Comparison of ENCODE assay signal across 28 cellular contexts in genomic region chr11:15108592-15109130, GRCh38. TPM values are rescaled to one million over a fixed set of nuclear protein-coding genes. Genes with fewer than 3 reads are reported as not detected.
A peak's percentile ranks its signal among the peaks of the same experiment; 100 is the strongest.
DNase-seq lines count a peak whose midpoint lies in the region; ATAC-seq and TF ChIP-seq lines count a peak whose summit lies in the region.
"Had no signal": no experiment of that assay in that cellular context is flagged by ENCODE, and none has a peak within 500 bp of the region (broad histone marks: within the 10 kb centered on the region; RNA-seq: fewer than 3 reads in every experiment).

No MANE protein-coding gene starts in this region.

- H3K27ac Mint-ChIP-seq in IgD-negative memory B cell (peak overlapping the region; percentile 10 to 33 (median 20)), naive B cell (peak overlapping the region in 4 of 6 donors; percentile 1 to 70 (median 18)), WTC11 (no peak overlapping the region)
- H3K27ac Mint-ChIP-seq: T-cell had no signal

- 0 out of 2 replicates have a peak, but pooled peaks cover 7% of the 10 kb centered on the region for H3F3A ChIP-seq in SU-DHL-6 (ENCODE audit: insufficient read depth)

- POLR2A ChIA-PET in WTC11 (lab: Charles Lee): no interaction called here

- H3K9me3 Mint-ChIP-seq in IgD-negative memory B cell (peaks cover 0 to 1% (median 0%) of the 10 kb centered on the region in 3 donors), naive B cell (peaks cover under 1 to 13% (median 7%) of the 10 kb centered on the region in 7 donors), WTC11 (peaks cover 2% of the 10 kb centered on the region)

- H3K4me2 ChIP-seq in BLaER1 (peak overlapping the region; percentile 97), SU-DHL-6 (ENCODE audit: low read depth, low read length, poor library complexity, severe bottlenecking) (peak overlapping the region; percentile 1)
- H3K4me2 ChIP-seq: A549, PC-9 had no signal

- H3K4me3 Mint-ChIP-seq in IgD-negative memory B cell (peak overlapping the region in 1 of 4 donors; percentile 68), naive B cell (peak overlapping the region in 4 of 8 donors; percentile 2 to 54 (median 10)), WTC11 (no peak overlapping the region)
- H3K4me3 Mint-ChIP-seq: T-cell had no signal

- H3K4me1 Mint-ChIP-seq in IgD-negative memory B cell: peaks cover 44 to 53% (median 52%) of the 10 kb centered on the region in 3 donors
- peaks cover 56 to 81% (median 70%) of the 10 kb centered on the region in 3 donors for H3K4me1 Mint-ChIP-seq in naive B cell
- H3K4me1 Mint-ChIP-seq in WTC11: peaks cover 6% of the 10 kb centered on the region

- H3K36me3 ChIP-seq in BLaER1 (no peaks in the 10 kb centered on the region), SU-DHL-6 (ENCODE audit: low read length) (no peaks in the 10 kb centered on the region)
- H3K36me3 ChIP-seq: SJSA1 had no signal

- TF ChIP-seq CTCF in SU-DHL-6 (IDR thresholded peaks at IDR 0.05; ENCODE audit: insufficient read depth, low read length, poor library complexity, severe bottlenecking): no peak
- no peak for TF ChIP-seq CTCF in WTC11 (IDR thresholded peaks at IDR 0.05)

- DNase-seq in naive B cell (no peak), MV-4-11 (lab: John Stamatoyannopoulos, UW) (no peak), WTC11 (ENCODE audit: low spot score) (no peak), activated gamma-delta T cell treated with Interleukin-2 at 50 U/mL for 16 hours (no peak)
- DNase-seq: Calu3, DMS79 treated with DMSO at 0.1 percent for 48 hours, GF-D8, GM23248, H7, KBM-7, NCI-H1092, NCI-H1417 treated with DMSO at 0.1 percent for 48 hours, NCI-H1694 treated with DMSO at 0.1 percent for 48 hours, NCI-H2081 treated with DMSO at 0.1 percent for 48 hours, NCI-H2171, NCI-H345, NCI-H510A treated with DMSO at 0.1 percent for 48 hours, NCI-H748 treated with DMSO at 0.1 percent for 48 hours, PC-9, Right ventricle myocardium superior, T-cell had no signal

- H4K20me1 ChIP-seq in BLaER1: no peaks in the 10 kb centered on the region
- H4K20me1 ChIP-seq in SU-DHL-6 (ENCODE audit: low read depth, low read length): no peaks in the 10 kb centered on the region

- H3K4me3 ChIP-seq in BLaER1 (no peak overlapping the region), SU-DHL-6 (ENCODE audit: insufficient read depth, low read length, poor library complexity, severe bottlenecking) (no peak overlapping the region)
- H3K4me3 ChIP-seq: A549, GM23248, PC-9, SJSA1 had no signal

- ATAC-seq in naive B cell (ENCODE audit: low read depth in 2 of 2): no peak
- ATAC-seq in WTC11: no peak
- ATAC-seq: A549, T-cell had no signal

- H3K27ac ChIP-seq in BLaER1 (peak overlapping the region; percentile 38), SU-DHL-6 (ENCODE audit: low read depth, low read length) (no peak overlapping the region)
- H3K27ac ChIP-seq: A549, PC-9, SJSA1 had no signal

- no peaks in the 10 kb centered on the region for H3K9me2 ChIP-seq in SU-DHL-6 (replicated peaks; ENCODE audit: insufficient read depth, low read length)

- H3K9ac ChIP-seq in BLaER1 (no peak overlapping the region), SU-DHL-6 (ENCODE audit: low read length) (no peak overlapping the region)
- H3K9ac ChIP-seq: GM23248 had no signal

- peaks cover 12% of the 10 kb centered on the region; the same call in 1 of the 2 replicates for H3K9me3 ChIP-seq in BLaER1
- H3K9me3 ChIP-seq in SU-DHL-6 (ENCODE audit: insufficient read depth, low read length): no peaks in the 10 kb centered on the region
- H3K9me3 ChIP-seq: A549, SJSA1 had no signal

- CTCF ChIA-PET in WTC11 (lab: Charles Lee): interaction anchor here (1.6 kb wide), 1 partner anchor 201 kb away, joined by 4 read pairs; no protein-coding TSS in a partner anchor

- H3K27me3 ChIP-seq in BLaER1: no peaks in the 10 kb centered on the region
- no peaks in the 10 kb centered on the region for H3K27me3 ChIP-seq in SU-DHL-6 (ENCODE audit: low read length)
- H3K27me3 ChIP-seq: SJSA1 had no signal

- H3K27me3 Mint-ChIP-seq in IgD-negative memory B cell (peaks cover 5% of the 10 kb centered on the region), naive B cell (peaks cover 0 to 3% (median 0%) of the 10 kb centered on the region in 3 donors), WTC11 (ENCODE audit: low read depth) (peaks cover 7% of the 10 kb centered on the region)

- H3K79me2 ChIP-seq in SU-DHL-6 (ENCODE audit: insufficient read depth, low read length): no peaks in the 10 kb centered on the region

- H3K36me3 Mint-ChIP-seq in IgD-negative memory B cell (peaks cover 3% of the 10 kb centered on the region), naive B cell (peaks cover 0 to 3% of the 10 kb centered on the region in 2 donors), WTC11 (peaks cover under 1% of the 10 kb centered on the region; the same call in 1 of the 2 replicates)
- H3K36me3 Mint-ChIP-seq: T-cell had no signal

- no peak overlapping the region for H2AFZ ChIP-seq in SU-DHL-6 (ENCODE audit: low read depth, low read length, severe bottlenecking)
- H2AFZ ChIP-seq: PC-9 had no signal

- H3K4me1 ChIP-seq in BLaER1: peaks cover 84% of the 10 kb centered on the region
- H3K4me1 ChIP-seq: A549 had no signal

TF ChIP-seq in WTC11, 78 proteins besides CTCF, POLR2A, EP300 and RAD21:
- TF ChIP-seq NR2C2 (CRISPR knock-in tag; IDR thresholded peaks at IDR 0.05) (no peak), ZNF416 (CRISPR knock-in tag; IDR thresholded peaks at IDR 0.05) (no peak), TEAD1 (CRISPR knock-in tag; IDR thresholded peaks at IDR 0.05) (no peak), ZNF425 (CRISPR knock-in tag; conservative IDR thresholded peaks at IDR 0.05) (no peak)
TF ChIP-seq in WTC11: peak in this region for 0.

RNA-seq across cellular contexts. Expression of gene INSC, which starts 6.1 kb away (rescaled TPM):
- polyA plus RNA-seq in IgD-negative memory B cell (0.31 TPM), naive B cell (ENCODE audit: low read depth in 6 of 6) (not detected)
- 0.44 to 0.76 TPM (median 0.73 TPM) in 3 replicates for total RNA-seq in WTC11 (2021)
- total RNA-seq: Calu3, H7, PC-9, RPMI7951 had no signal
- polyA plus RNA-seq: A549 had no signal

RNA-seq across cellular contexts. Expression of gene CALCB, which starts 35.3 kb away (rescaled TPM):
- polyA plus RNA-seq in IgD-negative memory B cell (0.13 TPM), naive B cell (ENCODE audit: low read depth in 6 of 6) (under 1 TPM in 4 of 6 donors, not detected in 2; 0.13 to 0.32 (median 0.17) TPM)
- 3.2 to 4.1 TPM (median 3.3 TPM) in 3 replicates for total RNA-seq in WTC11 (2021)
- total RNA-seq: Calu3, GM23248, HT-29, PC-9, Right ventricle myocardium superior, RPMI7951, SJSA1 had no signal
- polyA plus RNA-seq: GM23248 had no signal
